9 cellular contexts compared by ENCODE assay signal in the genomic region with DNA sequence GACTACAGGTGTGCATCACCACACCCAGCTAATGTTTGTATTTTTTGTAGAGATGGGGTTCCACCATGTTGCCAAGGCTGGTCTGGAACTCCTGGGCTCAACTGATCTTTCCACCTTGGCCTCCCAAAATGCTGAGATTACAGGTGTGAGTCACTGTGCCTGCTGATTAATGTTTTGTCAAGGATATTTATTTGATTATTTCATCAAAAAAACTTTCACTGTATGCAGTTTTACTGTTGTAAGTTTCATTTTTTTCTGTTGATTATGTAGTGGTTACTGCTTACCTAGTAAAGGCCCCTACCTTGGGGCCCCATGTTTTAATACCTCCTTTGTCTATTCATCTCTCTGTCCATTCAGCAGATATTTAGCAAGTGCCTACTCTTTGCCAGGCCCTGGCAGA. TPM values are rescaled to one million over a fixed set of nuclear protein-coding genes. Genes with fewer than 3 reads are reported as not detected.
"Had no signal": no experiment of that assay in that cellular context is flagged by ENCODE, and none has a peak within 500 bp of the region (broad histone marks: within the 10 kb centered on the region; RNA-seq: fewer than 3 reads in every experiment).

No MANE protein-coding gene starts in this region.

- H3K36me3 ChIP-seq: HAP-1 had no signal

- H3K27ac Mint-ChIP-seq: HFFc6 had no signal

- H2AFZ ChIP-seq: GM23248 had no signal

- H3K4me3 ChIP-seq: GM23248, HAP-1, K562 had no signal

- H3K9ac ChIP-seq: GM23248 had no signal

- H3K27ac ChIP-seq: GM23248, HL-60 had no signal

- DNase-seq: GM23248, GOT3, H7, HFFc6, IMR-90 had no signal

- FAIRE-seq: K562 had no signal

- ATAC-seq: HCT116, K562 had no signal

- H3K4me3 Mint-ChIP-seq: HFFc6 had no signal

RNA-seq across cellular contexts. Expression of a gene that starts 31.8 kb away (rescaled TPM):
- total RNA-seq: GM23248 had no signal
- polyA plus RNA-seq: GM23248 had no signal
